ENCODE assay signal across 24 cellular contexts in genomic region chr22:36249160-36249559, GRCh38. TPM values are rescaled to one million over a fixed set of nuclear protein-coding genes. Genes with fewer than 3 reads are reported as not detected.
DNase-seq lines count a peak whose midpoint lies in the region.
"Had no signal": no experiment of that assay in that cellular context is flagged by ENCODE, and none has a peak within 500 bp of the region (broad histone marks: within the 10 kb centered on the region; RNA-seq: fewer than 3 reads in every experiment).

No MANE protein-coding gene starts in this region.

- no peaks in the 10 kb centered on the region for H3K27me3 Mint-ChIP-seq in activated naive CD4-positive, alpha-beta T cell treated with anti-CD3 and anti-CD28 coated beads for 36 hours (ENCODE audit: low read depth)
- H3K27me3 Mint-ChIP-seq: CD4-positive, alpha-beta memory T cell had no signal

- no peak overlapping the region for H3K27ac Mint-ChIP-seq in activated naive CD4-positive, alpha-beta T cell treated with anti-CD3 and anti-CD28 coated beads for 36 hours
- H3K27ac Mint-ChIP-seq: CD4-positive, alpha-beta memory T cell had no signal

- intact Hi-C loops in activated naive CD4-positive, alpha-beta T cell treated with anti-CD3 and anti-CD28 coated beads for 36 hours (cut with micrococcal nuclease): no loop called here

- H3K27ac ChIP-seq in epithelial cell of prostate: peak overlapping the region; percentile 83

- peaks cover 3% of the 10 kb centered on the region for H3K36me3 Mint-ChIP-seq in activated naive CD4-positive, alpha-beta T cell treated with anti-CD3 and anti-CD28 coated beads for 36 hours (ENCODE audit: low read depth)

- in situ Hi-C loops in Caki2 (cut with HindIII; ENCODE audit: low pct_unique_long_range_greater_than_20kb, low sequenced_read_pairs): no loop called here

- peak; percentile 47 for DNase-seq in Caki2 (ENCODE audit: low read depth)
- DNase-seq in OCI-M1 (lab: John Stamatoyannopoulos, UW): peak; percentile 46
- DNase-seq in epithelial cell of prostate (ENCODE audit: low read depth, low spot score): no peak
- DNase-seq in renal cortical epithelial cell (ENCODE audit: low read depth): peak; percentile 30
- no peak for DNase-seq in stimulated activated CD4-positive, alpha-beta T cell treated with anti-CD3 and anti-CD28 coated beads, Interleukin-4, amount 100 ng/mL, for 24 hours
- DNase-seq in activated naive CD4-positive, alpha-beta T cell treated with anti-CD3 and anti-CD28 coated beads for 36 hours: no peak
- DNase-seq in activated gamma-delta T cell (lab: John Stamatoyannopoulos, UW): no peak
- DNase-seq: C1 segment of cervical spinal cord; CD4-positive, alpha-beta memory T cell; COR-L47; DMS 273 treated with DMSO at 0.1 percent for 48 hours; DMS79; EL; GDM1; GOT3; NCI-H1048; NCI-H1417; NCI-H1694 treated with DMSO at 0.1 percent for 48 hours; NCI-H2081; NCI-H2227 treated with DMSO at 0.1 percent for 48 hours; NCI-H510A; NCI-H69; SK-N-SH had no signal

- peaks cover 19% of the 10 kb centered on the region for H3K4me1 Mint-ChIP-seq in activated naive CD4-positive, alpha-beta T cell treated with anti-CD3 and anti-CD28 coated beads for 36 hours (ENCODE audit: low read depth)

- no peak overlapping the region for H3K4me3 Mint-ChIP-seq in activated naive CD4-positive, alpha-beta T cell treated with anti-CD3 and anti-CD28 coated beads for 36 hours
- H3K4me3 Mint-ChIP-seq: CD4-positive, alpha-beta memory T cell had no signal

- peaks cover 9% of the 10 kb centered on the region for H3K9me3 Mint-ChIP-seq in activated naive CD4-positive, alpha-beta T cell treated with anti-CD3 and anti-CD28 coated beads for 36 hours

- CTCF ChIA-PET in activated naive CD4-positive, alpha-beta T cell treated with anti-CD3 and anti-CD28 coated beads for 36 hours (lab: Charles Lee): interaction anchor here (0.6 to 3.3 kb wide), 2 partner anchors 9 to 280 kb away, joined by 3 to 16 read pairs; partner anchors contain the start of gene APOL2

RNA-seq across cellular contexts. Expression of gene APOL1, which starts 3.8 kb away (rescaled TPM):
- 27.0 and 28.7 TPM in 2 replicates for total RNA-seq in Caki2 (2014; rRNA removed; shearing (Covaris generic); ENCODE audit: low replicate concordance)
- 155 and 247 TPM in 2 replicates for total RNA-seq in renal cortical epithelial cell
- 10 to 100 TPM; 17.4 to 22.0 TPM for total RNA-seq in activated naive CD4-positive, alpha-beta T cell treated with anti-CD3 and anti-CD28 coated beads for 36 hours

RNA-seq across cellular contexts. Expression of gene APOL2, which starts 9.8 kb away (rescaled TPM):
- 52.4 and 68.0 TPM in 2 replicates for total RNA-seq in Caki2 (2014; rRNA removed; shearing (Covaris generic); ENCODE audit: low replicate concordance)
- 154 and 157 TPM in 2 replicates for total RNA-seq in renal cortical epithelial cell
- total RNA-seq in activated naive CD4-positive, alpha-beta T cell treated with anti-CD3 and anti-CD28 coated beads for 36 hours: 10 to 100 TPM; 53.8 to 55.0 TPM

RNA-seq across cellular contexts. Expression of gene APOL4, which starts 47.6 kb away (rescaled TPM):
- not detected in 2 replicates for total RNA-seq in Caki2 (2014; rRNA removed; shearing (Covaris generic); ENCODE audit: low replicate concordance)
- not detected in 2 replicates for total RNA-seq in renal cortical epithelial cell
- under 1 TPM; 0.07 to 0.20 TPM for total RNA-seq in activated naive CD4-positive, alpha-beta T cell treated with anti-CD3 and anti-CD28 coated beads for 36 hours
- total RNA-seq: A172; CD4-positive, alpha-beta memory T cell had no signal

Comparison
In these comparisons a context has a peak if more than half of its experiments do, and no peak if none do; other contexts are left out.
1. DNase-seq: peak in Caki2 (single experiment), OCI-M1 (single experiment) and renal cortical epithelial cell (single experiment); none in epithelial cell of prostate (single experiment), stimulated activated CD4-positive, alpha-beta T cell treated with anti-CD3 and anti-CD28 coated beads, Interleukin-4, amount 100 ng/mL, for 24 hours (single experiment), activated naive CD4-positive, alpha-beta T cell treated with anti-CD3 and anti-CD28 coated beads for 36 hours (single experiment) and activated gamma-delta T cell (single experiment).